In genomic region chr10:5297996-5298395, GRCh38 we compare ENCODE assay signal across 19 cellular contexts.
A peak's percentile ranks its signal among the peaks of the same experiment; 100 is the strongest.
DNase-seq lines count a peak whose midpoint lies in the region; ATAC-seq and TF ChIP-seq lines count a peak whose summit lies in the region.
"Had no signal": no experiment of that assay in that cellular context is flagged by ENCODE, and none has a peak within 500 bp of the region (broad histone marks: within the 10 kb centered on the region; RNA-seq: fewer than 3 reads in every experiment).

No MANE protein-coding gene starts in this region.

- POLR2A ChIA-PET in CD8-positive, alpha-beta memory T cell (lab: Charles Lee): no interaction called here

- no peak for DNase-seq in activated T-cell treated with anti-CD3 and anti-CD28 coated beads, Interleukin-2, amount 50 U/mL, for 72 hours
- no peak for DNase-seq in activated T-cell treated with anti-CD3 and anti-CD28 coated beads, Interleukin-2, amount 50 U/mL, for 1 hour
- DNase-seq in CD8-positive, alpha-beta memory T cell: no peak
- DNase-seq in natural killer cell treated with Interleukin-12 subunit alpha and Interleukin-12 subunit beta and Interleukin-15 and Interleukin-18, amount 100 ng/mL, for 72 hours (ENCODE audit: low spot score): no peak
- DNase-seq in NCI-H187 treated with DMSO at 0.1 percent for 48 hours (lab: John Stamatoyannopoulos, UW) (no peak), iPS-NIHi7 (ENCODE audit: extremely low spot score) (no peak), uterus (no peak)
- DNase-seq: colonic mucosa; COR-L47; NCI-H1694 treated with DMSO at 0.1 percent for 48 hours; NCI-H226; stimulated activated CD4-positive, alpha-beta T cell treated with anti-CD3 and anti-CD28 coated beads, Interleukin-12 subunit alpha, Interleukin-12 subunit beta, amount 100 ng/mL, for 4 hours had no signal

- TF ChIP-seq CTCF in uterus (IDR thresholded peaks at IDR 0.05): no peak

- peaks cover 0 to 24% of the 10 kb centered on the region in 2 donors for H3K36me3 Mint-ChIP-seq in activated T-cell treated with anti-CD3 and anti-CD28 coated beads, Interleukin-2, amount 50 U/mL, for 72 hours (ENCODE audit: insufficient read depth in 2 of 2)
- H3K36me3 Mint-ChIP-seq in CD8-positive, alpha-beta memory T cell: peaks cover 4 to 14% (median 9%) of the 10 kb centered on the region in 3 donors
- peaks cover 7% of the 10 kb centered on the region for H3K36me3 Mint-ChIP-seq in activated T-helper 17 cell treated with anti-CD3 and anti-CD28 coated beads, Interleukin-2, amount 50 U/mL, for 72 hours (ENCODE audit: low read depth)
- H3K36me3 Mint-ChIP-seq in natural killer cell treated with Interleukin-12 subunit alpha and Interleukin-12 subunit beta and Interleukin-15 and Interleukin-18, amount 100 ng/mL, for 72 hours: peaks cover 29% of the 10 kb centered on the region
- H3K36me3 Mint-ChIP-seq: mesothelial cell of epicardium, neural progenitor cell had no signal

- intact Hi-C loops in uterus (cut with DNase I; ENCODE audit: low total_unique reads): no loop called here

- H3K4me1 Mint-ChIP-seq in activated T-cell treated with anti-CD3 and anti-CD28 coated beads, Interleukin-2, amount 50 U/mL, for 72 hours (ENCODE audit: low read depth): peaks cover 61% of the 10 kb centered on the region
- H3K4me1 Mint-ChIP-seq in CD8-positive, alpha-beta memory T cell: peaks cover 46 to 57% (median 55%) of the 10 kb centered on the region in 3 donors
- H3K4me1 Mint-ChIP-seq in activated T-helper 17 cell treated with anti-CD3 and anti-CD28 coated beads, Interleukin-2, amount 50 U/mL, for 72 hours: peaks cover 52% of the 10 kb centered on the region
- peaks cover 62 to 65% of the 10 kb centered on the region in 2 donors for H3K4me1 Mint-ChIP-seq in natural killer cell treated with Interleukin-12 subunit alpha and Interleukin-12 subunit beta and Interleukin-15 and Interleukin-18, amount 100 ng/mL, for 72 hours (ENCODE audit: low read depth in 2 of 2)

- peaks cover 0 to 5% of the 10 kb centered on the region in 2 donors for H3K9me3 Mint-ChIP-seq in activated T-cell treated with anti-CD3 and anti-CD28 coated beads, Interleukin-2, amount 50 U/mL, for 72 hours
- H3K9me3 Mint-ChIP-seq in CD8-positive, alpha-beta memory T cell: peaks cover 0 to 3% (median under 1%) of the 10 kb centered on the region in 5 donors
- no peaks in the 10 kb centered on the region for H3K9me3 Mint-ChIP-seq in activated T-helper 17 cell treated with anti-CD3 and anti-CD28 coated beads, Interleukin-2, amount 50 U/mL, for 72 hours
- H3K9me3 Mint-ChIP-seq in natural killer cell treated with Interleukin-12 subunit alpha and Interleukin-12 subunit beta and Interleukin-15 and Interleukin-18, amount 100 ng/mL, for 72 hours: peaks cover 7% of the 10 kb centered on the region

- no peaks in the 10 kb centered on the region for H3K27me3 ChIP-seq in CD8-positive, alpha-beta memory T cell (ENCODE audit: insufficient read depth, low read length, poor library complexity, severe bottlenecking)
- H3K27me3 ChIP-seq in uterus: no peaks in the 10 kb centered on the region
- H3K27me3 ChIP-seq: body of pancreas, colonic mucosa, MG63, neural progenitor cell, tibial artery had no signal

- H3K4me3 Mint-ChIP-seq in activated T-cell treated with anti-CD3 and anti-CD28 coated beads, Interleukin-2, amount 50 U/mL, for 72 hours: peak overlapping the region in 1 of 2 donors; percentile 75
- H3K4me3 Mint-ChIP-seq in CD8-positive, alpha-beta memory T cell: peak overlapping the region in 2 of 7 donors; percentile 51 to 73
- H3K4me3 Mint-ChIP-seq in activated T-helper 17 cell treated with anti-CD3 and anti-CD28 coated beads, Interleukin-2, amount 50 U/mL, for 72 hours: peak overlapping the region; percentile 85
- H3K4me3 Mint-ChIP-seq in natural killer cell treated with Interleukin-12 subunit alpha and Interleukin-12 subunit beta and Interleukin-15 and Interleukin-18, amount 100 ng/mL, for 72 hours: peak overlapping the region; percentile 87
- H3K4me3 Mint-ChIP-seq: mesothelial cell of epicardium, neural progenitor cell had no signal

- H3K4me3 ChIP-seq in CD8-positive, alpha-beta memory T cell (ENCODE audit: low read length): no peak overlapping the region
- no peak overlapping the region for H3K4me3 ChIP-seq in uterus
- H3K4me3 ChIP-seq: body of pancreas, colonic mucosa, MG63, neural progenitor cell, tibial artery had no signal

- no peak for TF ChIP-seq POLR2A in uterus (IDR thresholded peaks at IDR 0.05)

- ATAC-seq in activated T-cell treated with anti-CD3 and anti-CD28 coated beads, Interleukin-2, amount 50 U/mL, for 72 hours (replicated peaks in 1 of 2): no peak
- ATAC-seq in activated T-helper 17 cell treated with anti-CD3 and anti-CD28 coated beads, Interleukin-2, amount 50 U/mL, for 72 hours (replicated peaks): no peak
- no peak for ATAC-seq in natural killer cell treated with Interleukin-12 subunit alpha and Interleukin-12 subunit beta and Interleukin-15 and Interleukin-18, amount 100 ng/mL, for 72 hours
- ATAC-seq: body of pancreas, SK-N-SH treated with all-trans-retinoic acid at 6 μM for 48 hours had no signal

- CTCF ChIA-PET in CD8-positive, alpha-beta memory T cell (lab: Charles Lee): no interaction called here

- no peaks in the 10 kb centered on the region for H3K27me3 Mint-ChIP-seq in activated T-cell treated with anti-CD3 and anti-CD28 coated beads, Interleukin-2, amount 50 U/mL, for 72 hours (ENCODE audit: low read depth)
- H3K27me3 Mint-ChIP-seq in CD8-positive, alpha-beta memory T cell: peaks cover 0 to 4% of the 10 kb centered on the region in 2 donors
- H3K27me3 Mint-ChIP-seq in activated T-helper 17 cell treated with anti-CD3 and anti-CD28 coated beads, Interleukin-2, amount 50 U/mL, for 72 hours: no peaks in the 10 kb centered on the region
- no peaks in the 10 kb centered on the region for H3K27me3 Mint-ChIP-seq in natural killer cell treated with Interleukin-12 subunit alpha and Interleukin-12 subunit beta and Interleukin-15 and Interleukin-18, amount 100 ng/mL, for 72 hours

- peak overlapping the region; percentile 64 for H3K27ac Mint-ChIP-seq in activated T-cell treated with anti-CD3 and anti-CD28 coated beads, Interleukin-2, amount 50 U/mL, for 72 hours
- peak overlapping the region in 7 of 8 donors; percentile 58 to 94 (median 88) for H3K27ac Mint-ChIP-seq in CD8-positive, alpha-beta memory T cell
- H3K27ac Mint-ChIP-seq in activated T-helper 17 cell treated with anti-CD3 and anti-CD28 coated beads, Interleukin-2, amount 50 U/mL, for 72 hours: peak overlapping the region; percentile 86
- peak overlapping the region; percentile 99 for H3K27ac Mint-ChIP-seq in natural killer cell treated with Interleukin-12 subunit alpha and Interleukin-12 subunit beta and Interleukin-15 and Interleukin-18, amount 100 ng/mL, for 72 hours
- H3K27ac Mint-ChIP-seq: mesothelial cell of epicardium, neural progenitor cell had no signal

- no peaks in the 10 kb centered on the region for H3K9me3 ChIP-seq in CD8-positive, alpha-beta memory T cell (ENCODE audit: low read length)
- no peaks in the 10 kb centered on the region for H3K9me3 ChIP-seq in uterus
- H3K9me3 ChIP-seq: body of pancreas, colonic mucosa, MG63, tibial artery had no signal

- no peaks in the 10 kb centered on the region for H3K36me3 ChIP-seq in CD8-positive, alpha-beta memory T cell (ENCODE audit: insufficient read depth, low read length)
- no peaks in the 10 kb centered on the region for H3K36me3 ChIP-seq in uterus
- H3K36me3 ChIP-seq: colonic mucosa, MG63, neural progenitor cell, tibial artery had no signal

- no peak overlapping the region for H3K27ac ChIP-seq in CD8-positive, alpha-beta memory T cell (ENCODE audit: low read depth, low read length)
- H3K27ac ChIP-seq in uterus: no peak overlapping the region
- H3K27ac ChIP-seq: body of pancreas, colonic mucosa, neural progenitor cell, tibial artery had no signal

- H3K4me1 ChIP-seq in CD8-positive, alpha-beta memory T cell (ENCODE audit: insufficient read depth, low read length): peaks cover 39% of the 10 kb centered on the region
- no peaks in the 10 kb centered on the region for H3K4me1 ChIP-seq in uterus
- H3K4me1 ChIP-seq: body of pancreas, colonic mucosa, tibial artery had no signal
